ENCODE assay signal across 16 cellular contexts in genomic region chr14:68286667-68287066, GRCh38.
DNase-seq lines count a peak whose midpoint lies in the region; ATAC-seq lines count a peak whose summit lies in the region.
"Had no signal": no experiment of that assay in that cellular context is flagged by ENCODE, and none has a peak within 500 bp of the region (broad histone marks: within the 10 kb centered on the region; RNA-seq: fewer than 3 reads in every experiment).

No MANE protein-coding gene starts in this region.

- H3K9me3 ChIP-seq in T-helper 17 cell (ENCODE audit: control insufficient read depth, low read length, poor library complexity, severe bottlenecking) (no peaks in the 10 kb centered on the region), thymus (ENCODE audit: control insufficient read depth) (no peaks in the 10 kb centered on the region)
- H3K9me3 ChIP-seq: body of pancreas, HAP-1 had no signal

- no peaks in the 10 kb centered on the region for H3K27me3 Mint-ChIP-seq in activated naive CD4-positive, alpha-beta T cell treated with anti-CD3 and anti-CD28 coated beads, Interleukin-2, amount 50 U/mL, for 24 hours
- H3K27me3 Mint-ChIP-seq in T-helper 17 cell (no peaks in the 10 kb centered on the region), immature natural killer cell (ENCODE audit: low read depth in 3 of 3) (peaks cover 2 to 14% (median 3%) of the 10 kb centered on the region in 3 donors)

- H3K27ac Mint-ChIP-seq in activated naive CD4-positive, alpha-beta T cell treated with anti-CD3 and anti-CD28 coated beads, Interleukin-2, amount 50 U/mL, for 24 hours, result peak overlapping the region; percentile 88
- no peak overlapping the region for H3K27ac Mint-ChIP-seq in activated naive CD4-positive, alpha-beta T cell treated with anti-CD3 and anti-CD28 coated beads, Interleukin-2, amount 50 U/mL, for 72 hours
- H3K27ac Mint-ChIP-seq in T-helper 17 cell (peak overlapping the region; percentile 98), immature natural killer cell (peak overlapping the region; percentile 93 to 99 (median 98))

- no peaks in the 10 kb centered on the region for H3K36me3 ChIP-seq in thymus (ENCODE audit: control insufficient read depth, insufficient read depth)
- H3K36me3 ChIP-seq: HAP-1 had no signal

- peaks cover 73% of the 10 kb centered on the region for H3K4me1 Mint-ChIP-seq in activated naive CD4-positive, alpha-beta T cell treated with anti-CD3 and anti-CD28 coated beads, Interleukin-2, amount 50 U/mL, for 24 hours
- H3K4me1 Mint-ChIP-seq in T-helper 17 cell (peaks cover 50% of the 10 kb centered on the region), immature natural killer cell (peaks cover 64 to 77% of the 10 kb centered on the region in 2 donors)

- no peaks in the 10 kb centered on the region for H3K36me3 Mint-ChIP-seq in activated naive CD4-positive, alpha-beta T cell treated with anti-CD3 and anti-CD28 coated beads, Interleukin-2, amount 50 U/mL, for 24 hours
- H3K36me3 Mint-ChIP-seq in activated naive CD4-positive, alpha-beta T cell treated with anti-CD3 and anti-CD28 coated beads, Interleukin-2, amount 50 U/mL, for 72 hours, result peaks cover 0 to 5% of the 10 kb centered on the region in 2 donors
- H3K36me3 Mint-ChIP-seq in T-helper 17 cell (ENCODE audit: low read depth), result no peaks in the 10 kb centered on the region
- H3K36me3 Mint-ChIP-seq in immature natural killer cell, result peaks cover 0 to under 1% (median 0%) of the 10 kb centered on the region in 3 donors

- H3K4me3 Mint-ChIP-seq in activated naive CD4-positive, alpha-beta T cell treated with anti-CD3 and anti-CD28 coated beads, Interleukin-2, amount 50 U/mL, for 24 hours, result peak overlapping the region; percentile 34
- H3K4me3 Mint-ChIP-seq in T-helper 17 cell, result peak overlapping the region; percentile 13
- H3K4me3 Mint-ChIP-seq in immature natural killer cell, result peak overlapping the region; percentile 52 to 80 (median 70)

- H3K27me3 ChIP-seq in thymus (ENCODE audit: control insufficient read depth, insufficient read depth), result no peaks in the 10 kb centered on the region
- H3K27me3 ChIP-seq: body of pancreas had no signal

- no peaks in the 10 kb centered on the region for H3K9me3 Mint-ChIP-seq in activated naive CD4-positive, alpha-beta T cell treated with anti-CD3 and anti-CD28 coated beads, Interleukin-2, amount 50 U/mL, for 24 hours
- H3K9me3 Mint-ChIP-seq in activated naive CD4-positive, alpha-beta T cell treated with anti-CD3 and anti-CD28 coated beads, Interleukin-2, amount 50 U/mL, for 72 hours, result no peaks in the 10 kb centered on the region
- peaks cover 0 to under 1% (median 0%) of the 10 kb centered on the region in 6 donors for H3K9me3 Mint-ChIP-seq in immature natural killer cell

- H3K4me3 ChIP-seq in thymus (ENCODE audit: low read length), result no peak overlapping the region
- H3K4me3 ChIP-seq: body of pancreas, HAP-1, PC-9 had no signal

- no peak for DNase-seq in activated naive CD4-positive, alpha-beta T cell treated with anti-CD3 and anti-CD28 coated beads, Interleukin-2, amount 50 U/mL, for 72 hours (ENCODE audit: low spot score in 2 of 2)
- no peak for DNase-seq in T-helper 17 cell
- no peak for DNase-seq in immature natural killer cell
- DNase-seq in activated CD4-positive, alpha-beta T cell treated with anti-CD3 and anti-CD28 coated beads for 1 hour, result no peak
- no peak for DNase-seq in T1000 (lab: John Stamatoyannopoulos, UW)
- DNase-seq in NCI-H345 treated with DMSO at 0.1 percent for 48 hours (lab: John Stamatoyannopoulos, UW; ENCODE audit: unreplicated experiment), result no peak
- DNase-seq: activated CD4-positive, alpha-beta T cell treated with anti-CD3 and anti-CD28 coated beads for 4 hours; body of pancreas; mesenchymal stem cell; NCI-H2227 treated with DMSO at 0.1 percent for 48 hours; occipital lobe; PC-9; small intestine had no signal

- peak overlapping the region; percentile 53 for H3K27ac ChIP-seq in thymus (ENCODE audit: low read depth)
- H3K27ac ChIP-seq: body of pancreas, PC-9 had no signal

- peaks cover 40% of the 10 kb centered on the region for H3K4me1 ChIP-seq in thymus (ENCODE audit: control insufficient read depth, insufficient read depth, low read length)
- H3K4me1 ChIP-seq: body of pancreas, HAP-1 had no signal

- no peak for ATAC-seq in activated naive CD4-positive, alpha-beta T cell treated with anti-CD3 and anti-CD28 coated beads, Interleukin-2, amount 50 U/mL, for 72 hours
- no peak for ATAC-seq in T-helper 17 cell
- ATAC-seq: body of pancreas had no signal

Comparison
In these comparisons a context has a peak if more than half of its experiments do, and no peak if none do; other contexts are left out.
1. H3K27ac Mint-ChIP-seq: peak in activated naive CD4-positive, alpha-beta T cell treated with anti-CD3 and anti-CD28 coated beads, Interleukin-2, amount 50 U/mL, for 24 hours (single experiment), T-helper 17 cell (single experiment) and immature natural killer cell (6 of 6); none in activated naive CD4-positive, alpha-beta T cell treated with anti-CD3 and anti-CD28 coated beads, Interleukin-2, amount 50 U/mL, for 72 hours (0 of 2).
2. H3K4me3 Mint-ChIP-seq: peak in every context shown above with its lines; median percentile 70 in immature natural killer cell; 34 in activated naive CD4-positive, alpha-beta T cell treated with anti-CD3 and anti-CD28 coated beads, Interleukin-2, amount 50 U/mL, for 24 hours; 13 in T-helper 17 cell.